In the genomic region with DNA sequence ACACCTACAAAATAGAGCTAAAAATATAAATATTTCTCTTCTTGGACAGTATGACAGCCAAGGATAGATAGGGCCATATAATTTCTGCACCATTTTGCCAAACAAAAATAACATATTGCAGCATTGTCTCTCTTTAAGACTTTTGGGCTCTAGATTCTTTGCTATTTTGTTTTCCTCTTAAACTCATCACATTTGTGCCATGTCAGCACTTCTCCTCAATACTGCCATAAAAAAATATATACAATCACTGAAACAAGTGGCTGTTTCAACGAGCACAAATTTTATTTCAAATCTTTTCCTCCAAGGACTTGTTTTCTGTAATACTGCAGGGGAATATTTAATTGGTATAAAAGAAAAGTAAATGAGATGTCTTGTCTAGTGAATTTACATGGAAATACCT, we compare ENCODE assay signal across 2 cellular contexts.
A peak's percentile ranks its signal among the peaks of the same experiment; 100 is the strongest.
TF ChIP-seq lines count a peak whose summit lies in the region.

No MANE protein-coding gene starts in this region.

TF ChIP-seq in HepG2, 621 proteins besides CTCF, POLR2A, EP300 and RAD21:
- TF ChIP-seq, protein P1, sequence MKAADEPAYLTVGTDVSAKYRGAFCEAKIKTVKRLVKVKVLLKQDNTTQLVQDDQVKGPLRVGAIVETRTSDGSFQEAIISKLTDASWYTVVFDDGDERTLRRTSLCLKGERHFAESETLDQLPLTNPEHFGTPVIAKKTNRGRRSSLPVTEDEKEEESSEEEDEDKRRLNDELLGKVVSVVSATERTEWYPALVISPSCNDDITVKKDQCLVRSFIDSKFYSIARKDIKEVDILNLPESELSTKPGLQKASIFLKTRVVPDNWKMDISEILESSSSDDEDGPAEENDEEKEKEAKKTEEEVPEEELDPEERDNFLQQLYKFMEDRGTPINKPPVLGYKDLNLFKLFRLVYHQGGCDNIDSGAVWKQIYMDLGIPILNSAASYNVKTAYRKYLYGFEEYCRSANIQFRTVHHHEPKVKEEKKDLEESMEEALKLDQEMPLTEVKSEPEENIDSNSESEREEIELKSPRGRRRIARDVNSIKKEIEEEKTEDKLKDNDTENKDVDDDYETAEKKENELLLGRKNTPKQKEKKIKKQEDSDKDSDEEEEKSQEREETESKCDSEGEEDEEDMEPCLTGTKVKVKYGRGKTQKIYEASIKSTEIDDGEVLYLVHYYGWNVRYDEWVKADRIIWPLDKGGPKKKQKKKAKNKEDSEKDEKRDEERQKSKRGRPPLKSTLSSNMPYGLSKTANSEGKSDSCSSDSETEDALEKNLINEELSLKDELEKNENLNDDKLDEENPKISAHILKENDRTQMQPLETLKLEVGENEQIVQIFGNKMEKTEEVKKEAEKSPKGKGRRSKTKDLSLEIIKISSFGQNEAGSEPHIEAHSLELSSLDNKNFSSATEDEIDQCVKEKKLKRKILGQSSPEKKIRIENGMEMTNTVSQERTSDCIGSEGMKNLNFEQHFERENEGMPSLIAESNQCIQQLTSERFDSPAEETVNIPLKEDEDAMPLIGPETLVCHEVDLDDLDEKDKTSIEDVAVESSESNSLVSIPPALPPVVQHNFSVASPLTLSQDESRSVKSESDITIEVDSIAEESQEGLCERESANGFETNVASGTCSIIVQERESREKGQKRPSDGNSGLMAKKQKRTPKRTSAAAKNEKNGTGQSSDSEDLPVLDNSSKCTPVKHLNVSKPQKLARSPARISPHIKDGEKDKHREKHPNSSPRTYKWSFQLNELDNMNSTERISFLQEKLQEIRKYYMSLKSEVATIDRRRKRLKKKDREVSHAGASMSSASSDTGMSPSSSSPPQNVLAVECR (CRISPR knock-in tag; IDR thresholded peaks at IDR 0.05; ENCODE audit: borderline replicate concordance) = no peak
- TF ChIP-seq RBM39 (IDR thresholded peaks at IDR 0.05; ENCODE audit: low read depth, low read length, poor library complexity, severe bottlenecking) (no peak), ZNF543 (CRISPR knock-in tag; IDR thresholded peaks at IDR 0.05) (no peak), MAFF (IDR thresholded peaks at IDR 0.05; ENCODE audit: low read depth, low read length) (peak; percentile 96), PITX1 (CRISPR knock-in tag; IDR thresholded peaks at IDR 0.05) (no peak), ZHX2 (IDR thresholded peaks at IDR 0.05; ENCODE audit: low read depth) (no peak), ZHX2 (CRISPR knock-in tag; IDR thresholded peaks at IDR 0.05; ENCODE audit: borderline replicate concordance) (no peak), MAFK (conservative IDR thresholded peaks at IDR 0.05 in 1 of 2, IDR thresholded peaks at IDR 0.05 in 1 of 2; ENCODE audit: low read length in 2 of 2) (peak; percentile 92 to 97), TOE1 (CRISPR knock-in tag; IDR thresholded peaks at IDR 0.05) (no peak)

TF ChIP-seq in K562, 482 proteins besides CTCF, POLR2A, EP300 and RAD21 (continued from another document):
- TF ChIP-seq, protein P2, sequence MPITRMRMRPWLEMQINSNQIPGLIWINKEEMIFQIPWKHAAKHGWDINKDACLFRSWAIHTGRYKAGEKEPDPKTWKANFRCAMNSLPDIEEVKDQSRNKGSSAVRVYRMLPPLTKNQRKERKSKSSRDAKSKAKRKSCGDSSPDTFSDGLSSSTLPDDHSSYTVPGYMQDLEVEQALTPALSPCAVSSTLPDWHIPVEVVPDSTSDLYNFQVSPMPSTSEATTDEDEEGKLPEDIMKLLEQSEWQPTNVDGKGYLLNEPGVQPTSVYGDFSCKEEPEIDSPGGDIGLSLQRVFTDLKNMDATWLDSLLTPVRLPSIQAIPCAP (CRISPR knock-in tag; IDR thresholded peaks at IDR 0.05; ENCODE audit: borderline replicate concordance) = no peak
- TF ChIP-seq JUND (IDR thresholded peaks at IDR 0.05; ENCODE audit: borderline replicate concordance, low read depth, low read length) = no peak
- no peak for TF ChIP-seq JUND (tag; IDR thresholded peaks at IDR 0.05; ENCODE audit: borderline replicate concordance, low read depth, low read length)
- TF ChIP-seq DDX20 (tag; IDR thresholded peaks at IDR 0.05; ENCODE audit: low read depth) = no peak
